ENCODE assay signal across 8 cellular contexts in genomic region chr9:6412572-6413364, GRCh38. TPM values are rescaled to one million over a fixed set of nuclear protein-coding genes. Genes with fewer than 3 reads are reported as not detected.
A peak's percentile ranks its signal among the peaks of the same experiment; 100 is the strongest.
DNase-seq lines count a peak whose midpoint lies in the region; TF ChIP-seq lines count a peak whose summit lies in the region.

UHRF2 (plus strand) TSS chr9:6413199; CDS start chr9:6413491, 292 bp downstream.

- H2BK20ac ChIP-seq in H9 (ENCODE audit: low read depth, low read length, poor library complexity, severe bottlenecking), result peak within 1 kb of the TSS; percentile 7

- H4K5ac ChIP-seq in H9 (ENCODE audit: insufficient read length, low read depth, low read length), result peak within 1 kb of the TSS; percentile 67

- no peak for TF ChIP-seq CTCF in H9 (conservative IDR thresholded peaks at IDR 0.05)
- no peak for TF ChIP-seq CTCF in fibroblast of villous mesenchyme (IDR thresholded peaks at IDR 0.05; ENCODE audit: insufficient read depth, low read depth, low read length)
- no peak for TF ChIP-seq CTCF in neural crest cell (conservative IDR thresholded peaks at IDR 0.05)

- H3T11ph ChIP-seq in H9 (ENCODE audit: low read length), result peak within 1 kb of the TSS; percentile 98

- no peaks in the 10 kb centered on the region for H3K36me3 ChIP-seq in MG63
- H3K36me3 ChIP-seq in stomach smooth muscle (ENCODE audit: control insufficient read depth in 2 of 2, insufficient read depth in 2 of 2, low read length in 2 of 2), result no peaks in the 10 kb centered on the region

- no peaks in the 10 kb centered on the region for H4K20me1 ChIP-seq in H9 (ENCODE audit: control insufficient read depth, insufficient read depth, insufficient read length)

- H3K79me1 ChIP-seq in H9 (ENCODE audit: insufficient read depth, low read depth, low read length, poor library complexity, severe bottlenecking), result peaks cover 6% of the 10 kb centered on the region

- H3K27ac Mint-ChIP-seq in H9 (peak within 1 kb of the TSS; percentile 95 to 98 (median 96); a peak in 6 of 7 replicates), neural crest cell (ENCODE audit: unreplicated experiment) (peak within 1 kb of the TSS; percentile 93)

- H3K36me3 Mint-ChIP-seq in H9 (ENCODE audit: insufficient read depth in 1 of 3, low read depth in 3 of 3) (peaks cover 7 to 10% (median 9%) of the 10 kb centered on the region in 3 experiments; a peak in 6 of 7 replicates), neural crest cell (ENCODE audit: low read depth) (peaks cover 5% of the 10 kb centered on the region)

- H3K27me3 Mint-ChIP-seq in H9 (ENCODE audit: low read depth), result peaks cover 28% of the 10 kb centered on the region
- H3K27me3 Mint-ChIP-seq in neural crest cell (ENCODE audit: low read depth), result peaks cover 22% of the 10 kb centered on the region

- H3K9me3 ChIP-seq in H9 (ENCODE audit: control insufficient read depth, low read depth, low read length) (no peaks in the 10 kb centered on the region), MG63 (no peaks in the 10 kb centered on the region), stomach smooth muscle (ENCODE audit: control insufficient read depth in 2 of 2, low read length in 2 of 2) (no peaks in the 10 kb centered on the region)

- peak within 1 kb of the TSS; percentile 91; the same call in 1 of the 2 replicates for H2BK15ac ChIP-seq in H9 (ENCODE audit: low read depth, low read length)

- H2BK5ac ChIP-seq in H9 (ENCODE audit: insufficient read length, low read length), result peak within 1 kb of the TSS; percentile 3

- H3K4ac ChIP-seq in H9 (ENCODE audit: low read depth, low read length), result peak within 1 kb of the TSS; percentile 81; the same call in 1 of the 2 replicates

- H2AFZ ChIP-seq in H9 (ENCODE audit: low read length), result peak within 1 kb of the TSS; percentile 18

- WGBS in H9 (ENCODE audit: extremely low coverage, insufficient read length, low lambda C conversion rate), result no CpG with 5 or more reads among the region's 80 CpGs

- peak within 1 kb of the TSS; percentile 87 for H3K9ac ChIP-seq in H9 (ENCODE audit: extremely low read depth, insufficient read length, low read length)
- peak within 1 kb of the TSS; percentile 84 to 88 for H3K9ac ChIP-seq in stomach smooth muscle (ENCODE audit: low read length in 2 of 2)

- DNase-seq in ELR (ENCODE audit: low read depth) (peak; percentile 97), H9 (peak; percentile 99), MG63 (peak; percentile 93), SHP77 treated with DMSO at 0.1 percent for 48 hours (lab: John Stamatoyannopoulos, UW) (peak; percentile 77), activated gamma-delta T cell (lab: John Stamatoyannopoulos, UW) (peak; percentile 98), fibroblast of villous mesenchyme (ENCODE audit: low read depth) (peak; percentile 98), neural crest cell (ENCODE audit: low read depth, low spot score) (peak; percentile 92)

- H3K14ac ChIP-seq in H9 (ENCODE audit: insufficient read depth, low read length), result peak within 1 kb of the TSS; percentile 99

- H3K56ac ChIP-seq in H9 (ENCODE audit: insufficient read length, low read depth, low read length), result no peak within 1 kb of the TSS

- H3K27ac ChIP-seq in H9 (ENCODE audit: insufficient read length, low read depth, low read length) (peak within 1 kb of the TSS; percentile 80), stomach smooth muscle (ENCODE audit: low read length) (peak within 1 kb of the TSS; percentile 80)

- H3K4me1 Mint-ChIP-seq in H9 (peaks cover 28 to 31% of the 10 kb centered on the region in 2 experiments), neural crest cell (peaks cover 28% of the 10 kb centered on the region)

- H3K18ac ChIP-seq in H9 (ENCODE audit: insufficient read length, low read depth, low read length), result peak within 1 kb of the TSS; percentile 98

- H3K4me1 ChIP-seq in H9 (ENCODE audit: insufficient read depth, low read length) (no peaks in the 10 kb centered on the region; the same call in 1 of the 2 replicates), stomach smooth muscle (ENCODE audit: control insufficient read depth, insufficient read depth, low read length) (peaks cover 10% of the 10 kb centered on the region)

- no peak within 1 kb of the TSS for H4K91ac ChIP-seq in H9 (ENCODE audit: insufficient read length, low read depth, low read length)

- H3K4me2 ChIP-seq in H9 (ENCODE audit: insufficient read depth, insufficient read length, low read length), result peak within 1 kb of the TSS; percentile 92

- H3K27me3 ChIP-seq in H9 (ENCODE audit: insufficient read depth, low read length) (no peaks in the 10 kb centered on the region; the same call in 1 of the 2 replicates), MG63 (no peaks in the 10 kb centered on the region), stomach smooth muscle (ENCODE audit: control insufficient read depth in 1 of 2, insufficient read depth in 2 of 2, low read length in 2 of 2) (no peaks in the 10 kb centered on the region)

- peaks cover 28% of the 10 kb centered on the region; the same call in 1 of the 2 replicates for H3K79me2 ChIP-seq in H9 (ENCODE audit: insufficient read depth, low read length)

- no peak within 1 kb of the TSS for H3K23ac ChIP-seq in H9 (ENCODE audit: insufficient read length, low read depth, low read length)

- peak within 1 kb of the TSS; percentile 75 for H2BK120ac ChIP-seq in H9 (ENCODE audit: low read depth, low read length, poor library complexity, severe bottlenecking)

- H4K8ac ChIP-seq in H9 (replicated peaks; ENCODE audit: insufficient read length, low read depth, low read length), result peak within 1 kb of the TSS; percentile 62

- no peak within 1 kb of the TSS for H2AK5ac ChIP-seq in H9 (ENCODE audit: insufficient read length, low read length)

- no peaks in the 10 kb centered on the region for H3K9me3 Mint-ChIP-seq in H9
- no peaks in the 10 kb centered on the region for H3K9me3 Mint-ChIP-seq in neural crest cell

- H3K4me3 Mint-ChIP-seq in H9 (peak within 1 kb of the TSS; percentile 86), neural crest cell (peak within 1 kb of the TSS; percentile 90)

- peaks cover 14% of the 10 kb centered on the region for H3K23me2 ChIP-seq in H9 (ENCODE audit: insufficient read length, low read depth, low read length, poor library complexity, severe bottlenecking)

- H2BK12ac ChIP-seq in H9 (ENCODE audit: insufficient read length, low read depth, low read length), result peak within 1 kb of the TSS; percentile 87

- H3K4me3 ChIP-seq in MG63, result peak within 1 kb of the TSS; percentile 60
- peak within 1 kb of the TSS; percentile 85 for H3K4me3 ChIP-seq in fibroblast of villous mesenchyme (ENCODE audit: low read depth, low read length)
- H3K4me3 ChIP-seq in stomach smooth muscle (ENCODE audit: low read length in 2 of 2), result peak within 1 kb of the TSS; percentile 72 to 85

RNA-seq across cellular contexts. Expression of gene UHRF2, which starts in this region (rescaled TPM):
- total RNA-seq in H9 (2021) (45.2 and 47.3 TPM in 2 replicates), fibroblast of villous mesenchyme (46.4 and 54.0 TPM in 2 replicates), neural crest cell (59.4 and 62.5 TPM in 2 replicates)
- 11.1 and 20.7 TPM in 2 replicates for total RNA-seq in MG63 (2014; rRNA removed; shearing (Covaris generic); ENCODE audit: low replicate concordance)

Comparison
In these comparisons a context has a peak if more than half of its experiments do, and no peak if none do; other contexts are left out.
1. Peak in every context shown above with its lines: DNase-seq, H3K4me3 ChIP-seq and H3K27ac ChIP-seq.